ENCODE assay signal across 2 cellular contexts in genomic region chr6:30840084-30840921, GRCh38.
A peak's percentile ranks its signal among the peaks of the same experiment; 100 is the strongest.
TF ChIP-seq lines count a peak whose summit lies in the region.

No MANE protein-coding gene starts in this region.

TF ChIP-seq in HEK293, 187 proteins besides CTCF, POLR2A, EP300 and RAD21:
- TF ChIP-seq ZNF521 (tag by site-specific recombination; IDR thresholded peaks at IDR 0.05), result no peak
- TF ChIP-seq SP3 (tag by site-specific recombination; IDR thresholded peaks at IDR 0.05), result 0 out of 2 replicates have a peak, but pooled peaks have one; percentile 19
- no peak for TF ChIP-seq ZEB2 (tag by site-specific recombination; IDR thresholded peaks at IDR 0.05)
- peak; percentile 89 for TF ChIP-seq SCRT2 (tag by site-specific recombination; IDR thresholded peaks at IDR 0.05)
- TF ChIP-seq, protein P1, sequence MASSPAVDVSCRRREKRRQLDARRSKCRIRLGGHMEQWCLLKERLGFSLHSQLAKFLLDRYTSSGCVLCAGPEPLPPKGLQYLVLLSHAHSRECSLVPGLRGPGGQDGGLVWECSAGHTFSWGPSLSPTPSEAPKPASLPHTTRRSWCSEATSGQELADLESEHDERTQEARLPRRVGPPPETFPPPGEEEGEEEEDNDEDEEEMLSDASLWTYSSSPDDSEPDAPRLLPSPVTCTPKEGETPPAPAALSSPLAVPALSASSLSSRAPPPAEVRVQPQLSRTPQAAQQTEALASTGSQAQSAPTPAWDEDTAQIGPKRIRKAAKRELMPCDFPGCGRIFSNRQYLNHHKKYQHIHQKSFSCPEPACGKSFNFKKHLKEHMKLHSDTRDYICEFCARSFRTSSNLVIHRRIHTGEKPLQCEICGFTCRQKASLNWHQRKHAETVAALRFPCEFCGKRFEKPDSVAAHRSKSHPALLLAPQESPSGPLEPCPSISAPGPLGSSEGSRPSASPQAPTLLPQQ (tag by site-specific recombination; IDR thresholded peaks at IDR 0.05), result no peak
- TF ChIP-seq ZSCAN5A (tag by site-specific recombination; IDR thresholded peaks at IDR 0.05), result no peak
- peak; percentile 74 for TF ChIP-seq SCRT1 (tag by site-specific recombination; IDR thresholded peaks at IDR 0.05; ENCODE audit: borderline replicate concordance)
- peak; percentile 91; the same call in 1 of the 2 replicates for TF ChIP-seq ZNF121 (tag by site-specific recombination; IDR thresholded peaks at IDR 0.05)

TF ChIP-seq in H1, 55 proteins besides CTCF, POLR2A, EP300 and RAD21:
- TF ChIP-seq POLR2AphosphoS5 (IDR thresholded peaks at IDR 0.05; ENCODE audit: low read depth, low read length) (0 out of 2 replicates have a peak, but pooled peaks have one; percentile 34), FOSL1 (IDR thresholded peaks at IDR 0.05; ENCODE audit: insufficient read depth, low read depth, low read length) (no peak), TAF7 (optimal IDR thresholded peaks at IDR 0.05; ENCODE audit: borderline replicate concordance, low read depth, low read length) (no peak), CHD1 (IDR thresholded peaks at IDR 0.05; ENCODE audit: low read depth, low read length) (no peak), SAP30 (IDR thresholded peaks at IDR 0.05; ENCODE audit: insufficient read depth, insufficient replicate concordance, low read length) (no peak)
